32 cellular contexts compared by ENCODE assay signal in genomic region chr10:89082086-89082485, GRCh38.
"Had no signal": no experiment of that assay in that cellular context is flagged by ENCODE, and none has a peak within 500 bp of the region (broad histone marks: within the 10 kb centered on the region; RNA-seq: fewer than 3 reads in every experiment).

No MANE protein-coding gene starts in this region.

- H3K27ac ChIP-seq: adrenal gland, body of pancreas, cardiac muscle cell, colonic mucosa, dorsolateral prefrontal cortex, esophagus muscularis mucosa, foreskin keratinocyte, gastrocnemius medialis, heart right ventricle had no signal

- H3K36me3 ChIP-seq: adrenal gland, cardiac muscle cell, colonic mucosa, esophagus muscularis mucosa, gastrocnemius medialis, heart right ventricle had no signal

- H3K27me3 ChIP-seq: adrenal gland, body of pancreas, cardiac muscle cell, colonic mucosa, dorsolateral prefrontal cortex, esophagus muscularis mucosa, foreskin keratinocyte, gastrocnemius medialis, heart right ventricle had no signal

- H3K4me1 ChIP-seq: body of pancreas, colonic mucosa, foreskin keratinocyte had no signal

- DNase-seq: activated CD4-positive, alpha-beta memory T cell treated with anti-CD3 and anti-CD28 coated beads for 36 hours; activated CD4-positive, alpha-beta T cell treated with anti-CD3 and anti-CD28 coated beads for 36 hours; activated CD4-positive, alpha-beta T cell treated with anti-CD3 and anti-CD28 coated beads, Interleukin-2, amount 10 ng/mL, durations not matched to agents 24 days and 14 days; activated CD4-positive, CD25-positive, alpha-beta regulatory T cell; activated CD4-positive, CD25-positive, alpha-beta regulatory T cell treated with anti-CD3 and anti-CD28 coated beads, Interleukin-2, amount 50 U/mL, for 72 hours; activated CD8-positive, alpha-beta memory T cell treated with anti-CD3 and anti-CD28 coated beads, Interleukin-2, amount 10 ng/mL, durations not matched to agents 7 days and 5 days; activated CD8-positive, alpha-beta memory T cell treated with anti-CD3 and anti-CD28 coated beads, Interleukin-2, amount 50 U/mL, for 4 hours; activated CD8-positive, alpha-beta T cell treated with anti-CD3 and anti-CD28 coated beads, Interleukin-2, amount 10 ng/mL, durations not matched to agents 7 days and 5 days; activated effector memory CD4-positive, alpha-beta T cell treated with anti-CD3 and anti-CD28 coated beads, Interleukin-2, amount 50 U/mL, for 16 hours; activated naive CD4-positive, alpha-beta T cell treated with anti-CD3 and anti-CD28 coated beads for 36 hours; activated naive CD8-positive, alpha-beta T cell treated with anti-CD3 and anti-CD28 coated beads for 36 hours; activated naive CD8-positive, alpha-beta T cell treated with anti-CD3 and anti-CD28 coated beads, Interleukin-2, amount 50 U/mL, for 24 hours; activated T-cell treated with anti-CD3 and anti-CD28 coated beads, Interleukin-2, amount 50 U/mL, for 1 hour; activated T-cell treated with anti-CD3 and anti-CD28 coated beads, Interleukin-2, amount 50 U/mL, for 48 hours; adrenal gland; amygdala; aorta; body of pancreas; central memory CD4-positive, alpha-beta T cell; cerebellar nuclear complex; colonic mucosa; dorsolateral prefrontal cortex; effector memory CD4-positive, alpha-beta T cell; endodermal cell; erythroblast; foreskin keratinocyte; gastrocnemius medialis; glutamatergic neuron; heart right ventricle; T-helper 2 cell had no signal

- H3K9me3 ChIP-seq: adrenal gland, body of pancreas, colonic mucosa, esophagus muscularis mucosa, gastrocnemius medialis, heart right ventricle had no signal

- H3K4me3 ChIP-seq: adrenal gland, body of pancreas, cardiac muscle cell, colonic mucosa, dorsolateral prefrontal cortex, esophagus muscularis mucosa, gastrocnemius medialis, heart right ventricle had no signal

- ATAC-seq: activated CD4-positive, alpha-beta T cell treated with anti-CD3 and anti-CD28 coated beads for 36 hours; activated CD8-positive, alpha-beta memory T cell treated with anti-CD3 and anti-CD28 coated beads, Interleukin-2, amount 10 ng/mL, durations not matched to agents 7 days and 5 days; activated CD8-positive, alpha-beta T cell treated with anti-CD3 and anti-CD28 coated beads, Interleukin-2, amount 10 ng/mL, durations not matched to agents 7 days and 5 days; activated naive CD8-positive, alpha-beta T cell treated with anti-CD3 and anti-CD28 coated beads, Interleukin-2, amount 50 U/mL, for 24 hours; body of pancreas; foreskin keratinocyte; gastrocnemius medialis; heart right ventricle had no signal
